In genomic region chr2:155320236-155320635, GRCh38 we compare ENCODE assay signal across 33 cellular contexts.
A peak's percentile ranks its signal among the peaks of the same experiment; 100 is the strongest.
DNase-seq lines count a peak whose midpoint lies in the region; ATAC-seq, FAIRE-seq and TF ChIP-seq lines count a peak whose summit lies in the region.
"Had no signal": no experiment of that assay in that cellular context is flagged by ENCODE, and none has a peak within 500 bp of the region (broad histone marks: within the 10 kb centered on the region; RNA-seq: fewer than 3 reads in every experiment).

No MANE protein-coding gene starts in this region.

- POLR2A ChIA-PET in HepG2 (lab: Yijun Ruan, JAX), result no interaction called here
- POLR2A ChIA-PET in K562 (lab: Yijun Ruan, JAX), result no interaction called here

- H3K36me3 ChIP-seq in HepG2 (replicated peaks in 1 of 2; ENCODE audit: control insufficient read depth in 1 of 2, insufficient read depth in 2 of 2, low read length in 2 of 2) (no peaks in the 10 kb centered on the region), right lobe of liver (no peaks in the 10 kb centered on the region), K562 (ENCODE audit: control insufficient read depth, insufficient read depth, low read length) (no peaks in the 10 kb centered on the region)
- H3K36me3 ChIP-seq: BE2C; BLaER1; BLaER1 treated with 17β-estradiol and CSF1 and Interleukin-3, amounts not matched to agents 10 nM and 100 nM had no signal

- intact Hi-C loops in HepG2 (cut with micrococcal nuclease; ENCODE audit: unreplicated experiment), result no loop called here
- intact Hi-C loops in right lobe of liver (cut with DNase I), result no loop called here
- intact Hi-C loops in K562 (cut with micrococcal nuclease), result no loop called here

- 0% methylated on average over 1 of the region's 1 CpG for WGBS in HepG2 (ENCODE audit: low lambda C conversion rate)
- 37% methylated on average over 1 of the region's 1 CpG for WGBS in right lobe of liver (ENCODE audit: insufficient coverage, low coverage, low lambda C conversion rate, missing lambda C conversion rate)
- 0% methylated on average over 1 of the region's 1 CpG for WGBS in K562 (ENCODE audit: insufficient coverage, low coverage, missing lambda C conversion rate)

- in situ Hi-C loops in HepG2 (cut with HindIII; ENCODE audit: extremely low pct_ligation_motif_present, low pct_unique_long_range_greater_than_20kb) (no loop called here), K562 (cut with MboI) (no loop called here)

- TF ChIP-seq POLR2A in HepG2 (IDR thresholded peaks at IDR 0.05; ENCODE audit: insufficient read depth in 1 of 2, low read depth in 2 of 2, low read length in 2 of 2) (no peak), right lobe of liver (IDR thresholded peaks at IDR 0.05) (no peak), K562 (conservative IDR thresholded peaks at IDR 0.05) (no peak)

- ATAC-seq in HepG2 (no peak), right lobe of liver (no peak), K562 (no peak)
- ATAC-seq: A549; CD8-positive, alpha-beta T cell had no signal

- H3K27me3 ChIP-seq in HepG2 (ENCODE audit: control insufficient read depth in 1 of 2, insufficient read depth in 2 of 2, low read length in 2 of 2) (no peaks in the 10 kb centered on the region), right lobe of liver (no peaks in the 10 kb centered on the region), K562 (ENCODE audit: control insufficient read depth in 2 of 2, insufficient read depth in 2 of 2, low read length in 2 of 2) (no peaks in the 10 kb centered on the region)
- H3K27me3 ChIP-seq: BE2C; BLaER1; BLaER1 treated with 17β-estradiol and CSF1 and Interleukin-3, amounts not matched to agents 10 nM and 100 nM had no signal

- H3K9ac ChIP-seq in HepG2 (ENCODE audit: insufficient read depth, low read depth, low read length) (no peak overlapping the region), K562 (ENCODE audit: insufficient read depth in 1 of 2, low read depth in 2 of 2, low read length in 2 of 2) (no peak overlapping the region)
- H3K9ac ChIP-seq: BLaER1; BLaER1 treated with 17β-estradiol and CSF1 and Interleukin-3, amounts not matched to agents 10 nM and 100 nM had no signal

- TF ChIP-seq CTCF in HepG2 (CRISPR knock-in tag; IDR thresholded peaks at IDR 0.05), result no peak
- no peak for TF ChIP-seq CTCF in right lobe of liver (IDR thresholded peaks at IDR 0.05)
- no peak for TF ChIP-seq CTCF in K562 (IDR thresholded peaks at IDR 0.05 in 2 of 3, conservative IDR thresholded peaks at IDR 0.05 in 1 of 3; ENCODE audit: insufficient read depth in 2 of 3, low read depth in 1 of 3, low read length in 3 of 3)

- H4K20me1 ChIP-seq in HepG2 (ENCODE audit: insufficient read depth, low read length), result no peaks in the 10 kb centered on the region
- no peaks in the 10 kb centered on the region for H4K20me1 ChIP-seq in K562 (replicated peaks; ENCODE audit: control insufficient read depth, insufficient read depth, low read length)
- H4K20me1 ChIP-seq: BLaER1; BLaER1 treated with 17β-estradiol and CSF1 and Interleukin-3, amounts not matched to agents 10 nM and 100 nM had no signal

- TF ChIP-seq EP300 in HepG2 (IDR thresholded peaks at IDR 0.05; ENCODE audit: low read depth in 2 of 2, low read length in 2 of 2), result no peak
- TF ChIP-seq EP300 in HepG2 (CRISPR knock-in tag; IDR thresholded peaks at IDR 0.05; ENCODE audit: borderline replicate concordance), result no peak
- no peak for TF ChIP-seq EP300 in K562 (IDR thresholded peaks at IDR 0.05; ENCODE audit: low read length)

- H3K4me2 ChIP-seq in HepG2 (ENCODE audit: low read depth, low read length), result no peak overlapping the region
- no peak overlapping the region for H3K4me2 ChIP-seq in K562 (ENCODE audit: insufficient read depth, low read length)
- H3K4me2 ChIP-seq: A549; BLaER1; BLaER1 treated with 17β-estradiol and CSF1 and Interleukin-3, amounts not matched to agents 10 nM and 100 nM had no signal

- TF ChIP-seq RAD21 in HepG2 (CRISPR knock-in tag; IDR thresholded peaks at IDR 0.05), result no peak
- no peak for TF ChIP-seq RAD21 in K562 (CRISPR knock-in tag; conservative IDR thresholded peaks at IDR 0.05 in 1 of 2, IDR thresholded peaks at IDR 0.05 in 1 of 2)

- CTCF ChIA-PET in HepG2 (lab: Yijun Ruan, JAX; ENCODE audit: low intra/inter-chr PET ratio, low total read pairs) (no interaction called here), K562 (lab: Yijun Ruan, JAX; ENCODE audit: low intra/inter-chr PET ratio) (no interaction called here)

- no peak for FAIRE-seq in HepG2 (lab: Jason Lieb, UNC)
- FAIRE-seq in K562 (lab: Jason Lieb, UNC), result no peak
- FAIRE-seq in frontal cortex (lab: Jason Lieb, UNC), result peak; percentile 17
- FAIRE-seq: A204.1, A549, D721Med had no signal

- no peaks in the 10 kb centered on the region for H3K9me3 ChIP-seq in HepG2 (ENCODE audit: low read length)
- H3K9me3 ChIP-seq in right lobe of liver, result no peaks in the 10 kb centered on the region
- H3K9me3 ChIP-seq in K562 (replicated peaks; ENCODE audit: control insufficient read depth, insufficient read depth, low read depth, low read length), result no peaks in the 10 kb centered on the region
- H3K9me3 ChIP-seq: A549; BE2C; BLaER1; BLaER1 treated with 17β-estradiol and CSF1 and Interleukin-3, amounts not matched to agents 10 nM and 100 nM; Caco-2 had no signal

- no peak overlapping the region for H2AFZ ChIP-seq in HepG2 (ENCODE audit: low read length)
- H2AFZ ChIP-seq in K562 (ENCODE audit: low read depth, low read length), result no peak overlapping the region

- no peak for DNase-seq in HepG2 (ENCODE audit: low spot score)
- no peak for DNase-seq in right lobe of liver
- no peak for DNase-seq in K562 (ENCODE audit: extremely low read depth in 1 of 4, low spot score in 3 of 4)
- DNase-seq in frontal cortex (ENCODE audit: low spot score in 2 of 2), result no peak
- no peak for DNase-seq in stimulated activated CD4-positive, alpha-beta T cell treated with anti-CD3 and anti-CD28 coated beads, Interleukin-4, amount 100 ng/mL, for 1 hour
- DNase-seq in NCI-H510A (lab: John Stamatoyannopoulos, UW), result no peak
- DNase-seq: 8988T; ACHN; AML-193; BE2C; C1 segment of cervical spinal cord; Caco-2; Calu3; CD4-positive, alpha-beta memory T cell; CD4-positive, alpha-beta T cell; CD4-positive, CD25-positive, alpha-beta regulatory T cell; CD8-positive, alpha-beta memory T cell; CD8-positive, alpha-beta T cell; COR-L47; DMS 273 treated with DMSO at 0.1 percent for 48 hours; DMS153; DMS53; DMS79; DMS79 treated with DMSO at 0.1 percent for 48 hours; DND-41; EL had no signal

- H3K27ac ChIP-seq in HepG2 (ENCODE audit: extremely low read length, insufficient read depth, low read length) (no peak overlapping the region), right lobe of liver (no peak overlapping the region), K562 (ENCODE audit: extremely low read depth, low read depth, low read length) (no peak overlapping the region)
- H3K27ac ChIP-seq: 22Rv1; A549; BLaER1; BLaER1 treated with 17β-estradiol and CSF1 and Interleukin-3, amounts not matched to agents 10 nM and 100 nM; C4-2B had no signal

- BruUV-seq in HepG2 (replicated peaks; lab: Mats Ljungman, UMichigan), result no TSS peak
- BruUV-seq in K562 (replicated peaks; lab: Mats Ljungman, UMichigan), result no TSS peak

- H3K79me2 ChIP-seq in HepG2 (ENCODE audit: insufficient read depth, low read length) (no peaks in the 10 kb centered on the region), K562 (ENCODE audit: control insufficient read depth, insufficient read depth, low read length) (no peaks in the 10 kb centered on the region)

- H3K4me1 ChIP-seq in HepG2 (ENCODE audit: insufficient read depth, low read length) (no peaks in the 10 kb centered on the region), right lobe of liver (peaks cover 0 to 9% (median 2%) of the 10 kb centered on the region in 4 donors), K562 (replicated peaks in 1 of 2; ENCODE audit: control insufficient read depth in 2 of 2, insufficient read depth in 2 of 2, low read length in 2 of 2) (no peaks in the 10 kb centered on the region)
- H3K4me1 ChIP-seq: A549; BE2C; BLaER1; BLaER1 treated with 17β-estradiol and CSF1 and Interleukin-3, amounts not matched to agents 10 nM and 100 nM; Caco-2 had no signal

- H3K9me1 ChIP-seq in K562 (ENCODE audit: control insufficient read depth, insufficient read depth, low read length), result no peaks in the 10 kb centered on the region

- H3K4me3 ChIP-seq in HepG2 (replicated peaks in 1 of 3; ENCODE audit: insufficient read depth in 1 of 3, low read depth in 2 of 3, low read length in 3 of 3) (no peak overlapping the region), right lobe of liver (no peak overlapping the region), K562 (no peak overlapping the region)
- H3K4me3 ChIP-seq: A549; BLaER1; BLaER1 treated with 17β-estradiol and CSF1 and Interleukin-3, amounts not matched to agents 10 nM and 100 nM had no signal

TF ChIP-seq in HepG2, 621 proteins besides CTCF, POLR2A, EP300 and RAD21 (continues in another document):
- no peak for TF ChIP-seq NCOR1 (IDR thresholded peaks at IDR 0.05; ENCODE audit: borderline replicate concordance, low read length)
- peak; percentile 90 for TF ChIP-seq ATF7 (IDR thresholded peaks at IDR 0.05)
- TF ChIP-seq ATF7 (CRISPR knock-in tag; IDR thresholded peaks at IDR 0.05), result no peak
- peak; percentile 20 to 39; a peak in 1 of 4 replicates for TF ChIP-seq MAFK (conservative IDR thresholded peaks at IDR 0.05 in 1 of 2, IDR thresholded peaks at IDR 0.05 in 1 of 2; ENCODE audit: low read length in 2 of 2)

TF ChIP-seq in K562, 482 proteins besides CTCF, POLR2A, EP300 and RAD21 (continues in another document):
- TF ChIP-seq SMAD4 (CRISPR knock-in tag; conservative IDR thresholded peaks at IDR 0.05) (no peak), SETDB1 (IDR thresholded peaks at IDR 0.05; ENCODE audit: low read length) (no peak), ATF3 (IDR thresholded peaks at IDR 0.05) (peak; percentile 29; the same call in 1 of the 2 replicates), ATF3 (CRISPR knock-in tag; conservative IDR thresholded peaks at IDR 0.05) (no peak), CREB3 (tag; conservative IDR thresholded peaks at IDR 0.05; ENCODE audit: low read depth) (no peak), SP2 (IDR thresholded peaks at IDR 0.05; ENCODE audit: extremely low read depth, low read depth, low read length, poor library complexity, severe bottlenecking) (no peak)

Comparison
In these comparisons a context has a peak if more than half of its experiments do, and no peak if none do; other contexts are left out.
1. Of the 241 proteins assayed by ChIP-seq in both HepG2 and K562: peak only in HepG2: MAFK; only in K562: none; in both: none; in neither: 238; mixed calls (peak in some experiments, not most) for 2.